Comparison of ENCODE assay signal across 6 cellular contexts in genomic region chr19:48896191-48896720, GRCh38. TPM values are rescaled to one million over a fixed set of nuclear protein-coding genes. Genes with fewer than 3 reads are reported as not detected.
DNase-seq lines count a peak whose midpoint lies in the region; ATAC-seq and TF ChIP-seq lines count a peak whose summit lies in the region.

No MANE protein-coding gene starts in this region.

- H3K4me1 ChIP-seq in SK-N-SH (ENCODE audit: control insufficient read depth in 1 of 2, insufficient read depth in 2 of 2, low read depth in 1 of 2, low read length in 1 of 2) (peaks cover 0 to 2% of the 10 kb centered on the region in 2 experiments; a peak in 1 of 4 replicates), heart right ventricle (peaks cover under 1 to 34% (median 28%) of the 10 kb centered on the region in 9 donors), stomach (peaks cover 7 to 33% (median 24%) of the 10 kb centered on the region in 4 donors)

- H3K9me2 ChIP-seq in SK-N-SH, result no peaks in the 10 kb centered on the region

- ATAC-seq in SK-N-SH treated with all-trans-retinoic acid at 6 μM for 48 hours (no peak), heart right ventricle (peak; percentile 34 to 69 (median 55))

- peaks cover 11% of the 10 kb centered on the region for H3K79me2 ChIP-seq in SK-N-SH (ENCODE audit: insufficient read depth)

- no peaks in the 10 kb centered on the region for H4K20me1 ChIP-seq in SK-N-SH (ENCODE audit: insufficient read depth)

- H3K27me3 ChIP-seq in SK-N-SH (ENCODE audit: insufficient read depth) (no peaks in the 10 kb centered on the region), heart right ventricle (peaks cover 0 to 30% (median 0%) of the 10 kb centered on the region in 7 donors), stomach (peaks cover 0 to 25% (median 0%) of the 10 kb centered on the region in 3 donors)

- 66% methylated on average over 19 of the region's 25 CpGs for WGBS in SK-N-SH (ENCODE audit: low lambda C conversion rate)
- 8 to 22% methylated on average over 25 of the region's 25 CpGs for WGBS in heart right ventricle, 2 donors
- WGBS in stomach, 5 donors, result 24 to 48% (median 44%) methylated on average over 24 to 25 of the region's 25 CpGs

- no peak for TF ChIP-seq POLR2A in stomach (IDR thresholded peaks at IDR 0.05)

- no peak overlapping the region for H3K9ac ChIP-seq in SK-N-SH

- intact Hi-C loops in heart right ventricle (cut with DNase I), result no loop called here
- intact Hi-C loops in stomach (cut with DNase I; ENCODE audit: low total_unique reads), result no loop called here

- peaks cover 9% of the 10 kb centered on the region for H3F3A ChIP-seq in SK-N-SH (replicated peaks; ENCODE audit: insufficient read depth)

- H3K36me3 ChIP-seq in SK-N-SH (replicated peaks in 1 of 2; ENCODE audit: control insufficient read depth in 1 of 2, insufficient read depth in 2 of 2, low read length in 1 of 2), result no peaks in the 10 kb centered on the region
- H3K36me3 ChIP-seq in heart right ventricle, result peaks cover 0 to 1% (median 0%) of the 10 kb centered on the region in 9 donors
- no peaks in the 10 kb centered on the region for H3K36me3 ChIP-seq in stomach

- H2AFZ ChIP-seq in SK-N-SH (ENCODE audit: low read depth), result no peak overlapping the region

- DNase-seq in SK-N-SH, result peak; percentile 90
- peak; percentile 68 to 71 for DNase-seq in heart right ventricle
- DNase-seq in stomach, result no peak
- no peak for DNase-seq in NCI-H1092 (lab: John Stamatoyannopoulos, UW)
- no peak for DNase-seq in cortex of kidney (lab: John Stamatoyannopoulos, UW)

- no peak overlapping the region for H3K4me2 ChIP-seq in SK-N-SH

- H3K4me3 ChIP-seq in SK-N-SH (ENCODE audit: low read depth in 2 of 2, low read length in 1 of 2) (no peak overlapping the region), heart right ventricle (peak overlapping the region; percentile 18 to 57 (median 54)), stomach (peak overlapping the region; percentile 31 to 47 (median 44))

- TF ChIP-seq EP300 in SK-N-SH (IDR thresholded peaks at IDR 0.05; ENCODE audit: borderline replicate concordance in 1 of 2, low read depth in 1 of 2, low read length in 1 of 2), result no peak
- no peak for TF ChIP-seq EP300 in stomach (IDR thresholded peaks at IDR 0.05)

- POLR2A ChIA-PET in SK-N-SH (lab: Yijun Ruan, JAX), result interaction anchor here (0.8 kb wide), 1 partner anchor 24 kb away, joined by 6 read pairs; the partner anchor contains the start of gene PPP1R15A

- no peak for TF ChIP-seq CTCF in SK-N-SH (IDR thresholded peaks at IDR 0.05)
- TF ChIP-seq CTCF in heart right ventricle (IDR thresholded peaks at IDR 0.05), result no peak
- TF ChIP-seq CTCF in stomach (IDR thresholded peaks at IDR 0.05), result no peak

- CTCF ChIA-PET in SK-N-SH (lab: Yijun Ruan, JAX), result no interaction called here

- no peak overlapping the region for H3K27ac ChIP-seq in SK-N-SH (ENCODE audit: low read depth in 2 of 2, low read length in 1 of 2)
- H3K27ac ChIP-seq in heart right ventricle, result peak overlapping the region in 9 of 10 donors; percentile 22 to 77 (median 54)
- H3K27ac ChIP-seq in stomach, result peak overlapping the region in 4 of 5 donors; percentile 58 to 81 (median 64)

- no peak for TF ChIP-seq RAD21 in SK-N-SH (IDR thresholded peaks at IDR 0.05; ENCODE audit: low read length)

- H3K9me3 ChIP-seq in SK-N-SH (no peaks in the 10 kb centered on the region), heart right ventricle (no peaks in the 10 kb centered on the region), stomach (no peaks in the 10 kb centered on the region)

TF ChIP-seq in SK-N-SH, 30 proteins besides CTCF, POLR2A, EP300 and RAD21 (continues in another document):
- no peak for TF ChIP-seq FOXJ3 (CRISPR knock-in tag; IDR thresholded peaks at IDR 0.05)
- no peak for TF ChIP-seq JUND (IDR thresholded peaks at IDR 0.05)
- no peak for TF ChIP-seq CHD2 (IDR thresholded peaks at IDR 0.05; ENCODE audit: low read length, partially characterized antibody)
- TF ChIP-seq TAF1 (IDR thresholded peaks at IDR 0.05; ENCODE audit: borderline replicate concordance, low read depth, low read length), result no peak
- TF ChIP-seq ELF1 (IDR thresholded peaks at IDR 0.05), result no peak
- TF ChIP-seq TCF12 (IDR thresholded peaks at IDR 0.05), result no peak
- no peak for TF ChIP-seq MEF2A (IDR thresholded peaks at IDR 0.05; ENCODE audit: borderline replicate concordance, low read depth)
- TF ChIP-seq EZH2phosphoT487 (IDR thresholded peaks at IDR 0.05; ENCODE audit: borderline replicate concordance, low read depth), result no peak
- no peak for TF ChIP-seq NFIC (IDR thresholded peaks at IDR 0.05; ENCODE audit: borderline replicate concordance)
- TF ChIP-seq IRF3 (IDR thresholded peaks at IDR 0.05; ENCODE audit: low read depth, low read length), result no peak
- no peak for TF ChIP-seq RCOR1 (IDR thresholded peaks at IDR 0.05; ENCODE audit: low read length)

TF ChIP-seq in SK-N-SH treated with all-trans-retinoic acid at 6 μM for 48 hours, 23 proteins besides CTCF, POLR2A, EP300 and RAD21:
- TF ChIP-seq ESRRG (CRISPR knock-in tag; IDR thresholded peaks at IDR 0.05), result no peak
- TF ChIP-seq CSDC2 (CRISPR knock-in tag; IDR thresholded peaks at IDR 0.05), result no peak
- TF ChIP-seq POU6F1 (CRISPR knock-in tag; IDR thresholded peaks at IDR 0.05; ENCODE audit: borderline replicate concordance, low read depth), result no peak

RNA-seq across cellular contexts. Expression of gene TULP2, which starts 2.3 kb away (rescaled TPM):
- 0.03 and 0.08 TPM in 2 replicates for polyA plus RNA-seq in SK-N-SH (2012; rRNA removed)
- 0.01 and 0.04 TPM in 2 replicates for polyA plus RNA-seq in SK-N-SH (2012; cell fraction: cytosol; rRNA removed)
- polyA plus RNA-seq in SK-N-SH (2012; cell fraction: nucleus; rRNA removed), result 0.02 and 0.25 TPM in 2 replicates
- under 1 TPM in 5 of 10 donors, not detected in 5; 0.15 to 0.69 (median 0.49) TPM for total RNA-seq in heart right ventricle
- polyA plus RNA-seq in heart right ventricle, result under 1 TPM in 1 of 2 donors, not detected in 1; 0.22 TPM
- total RNA-seq in stomach, result 1 to 10 TPM in 2 of 5 donors, not detected in 3; 1.2 to 1.3 TPM
- not detected for polyA plus RNA-seq in stomach

RNA-seq across cellular contexts. Expression of gene NUCB1, which starts 3.9 kb away (rescaled TPM):
- 259 and 397 TPM in 2 replicates for polyA plus RNA-seq in SK-N-SH (2012; rRNA removed)
- 165 and 222 TPM in 2 replicates for polyA plus RNA-seq in SK-N-SH (2012; cell fraction: cytosol; rRNA removed)
- polyA plus RNA-seq in SK-N-SH (2012; cell fraction: nucleus; rRNA removed), result 315 and 460 TPM in 2 replicates
- 100 to 1,000 TPM; 227 to 452 (median 311) TPM for total RNA-seq in heart right ventricle
- polyA plus RNA-seq in heart right ventricle, result 100 to 1,000 TPM; 170 to 294 TPM
- 100 to 1,000 TPM; 117 to 503 (median 135) TPM for total RNA-seq in stomach
- polyA plus RNA-seq in stomach, result 100 to 1,000 TPM in 1 of 3 donors, 10 to 100 TPM in 2; 68.9 to 118 (median 91.5) TPM

RNA-seq across cellular contexts. Expression of gene PPP1R15A, which starts 24.0 kb away (rescaled TPM):
- polyA plus RNA-seq in SK-N-SH (2012; rRNA removed), result 62.3 and 73.7 TPM in 2 replicates
- 63.6 and 64.3 TPM in 2 replicates for polyA plus RNA-seq in SK-N-SH (2012; cell fraction: cytosol; rRNA removed)
- polyA plus RNA-seq in SK-N-SH (2012; cell fraction: nucleus; rRNA removed), result 89.1 and 95.9 TPM in 2 replicates
- total RNA-seq in heart right ventricle, result 100 to 1,000 TPM in 1 of 10 donors, 10 to 100 TPM in 9; 55.4 to 123 (median 73.7) TPM
- polyA plus RNA-seq in heart right ventricle, result 100 to 1,000 TPM in 1 of 2 donors, 10 to 100 TPM in 1; 59.6 to 192 TPM
- 100 to 1,000 TPM in 1 of 5 donors, 10 to 100 TPM in 4; 14.6 to 107 (median 35.1) TPM for total RNA-seq in stomach
- 10 to 100 TPM; 34.6 to 59.8 (median 37.1) TPM for polyA plus RNA-seq in stomach

RNA-seq across cellular contexts. Expression of gene PLEKHA4, which starts 27.8 kb away (rescaled TPM):
- polyA plus RNA-seq in SK-N-SH (2012; rRNA removed), result 4.7 and 5.6 TPM in 2 replicates
- 2.6 and 3.4 TPM in 2 replicates for polyA plus RNA-seq in SK-N-SH (2012; cell fraction: cytosol; rRNA removed)
- polyA plus RNA-seq in SK-N-SH (2012; cell fraction: nucleus; rRNA removed), result 9.9 and 18.4 TPM in 2 replicates
- 10 to 100 TPM; 18.5 to 70.6 (median 25.1) TPM for total RNA-seq in heart right ventricle
- polyA plus RNA-seq in heart right ventricle, result 10 to 100 TPM; 29.3 to 29.5 TPM
- total RNA-seq in stomach, result 10 to 100 TPM in 2 of 5 donors, 1 to 10 TPM in 3; 1.7 to 35.6 (median 4.8) TPM
- polyA plus RNA-seq in stomach, result 10 to 100 TPM; 30.1 to 85.0 (median 75.3) TPM

RNA-seq across cellular contexts. Expression of gene DHDH, which starts 37.2 kb away (rescaled TPM):
- polyA plus RNA-seq in SK-N-SH (2012; rRNA removed) (0.31 and 0.72 TPM in 2 replicates), heart right ventricle (under 1 TPM in 1 of 2 donors, not detected in 1; 0.17 TPM), stomach (1 to 10 TPM in 1 of 3 donors, under 1 TPM in 1, not detected in 1; 0.93 to 1.2 TPM)
- polyA plus RNA-seq in SK-N-SH (2012; cell fraction: cytosol; rRNA removed), result 0.30 and 0.34 TPM in 2 replicates
- polyA plus RNA-seq in SK-N-SH (2012; cell fraction: nucleus; rRNA removed), result 0.37 and 0.45 TPM in 2 replicates
- total RNA-seq in heart right ventricle (under 1 TPM in 1 of 10 donors, not detected in 9; 0.51 TPM), stomach (under 1 TPM in 1 of 5 donors, not detected in 4; 0.89 TPM)

Comparison
In these comparisons a context has a peak if more than half of its experiments do, and no peak if none do; other contexts are left out.
1. DNase-seq: peak in SK-N-SH (single experiment) and heart right ventricle (2 of 2); none in stomach (single experiment), NCI-H1092 (single experiment) and cortex of kidney (single experiment).
2. H3K27ac ChIP-seq: peak in heart right ventricle (9 of 10) and stomach (4 of 5); none in SK-N-SH (0 of 2).
3. H3K4me3 ChIP-seq: peak in heart right ventricle (10 of 10) and stomach (4 of 4); none in SK-N-SH (0 of 2).